11 cellular contexts compared by ENCODE assay signal in genomic region chr18:58716046-58716766, GRCh38. TPM values are rescaled to one million over a fixed set of nuclear protein-coding genes. Genes with fewer than 3 reads are reported as not detected.
A peak's percentile ranks its signal among the peaks of the same experiment; 100 is the strongest.
DNase-seq lines count a peak whose midpoint lies in the region; ATAC-seq and TF ChIP-seq lines count a peak whose summit lies in the region.
"Had no signal": no experiment of that assay in that cellular context is flagged by ENCODE, and none has a peak within 500 bp of the region (broad histone marks: within the 10 kb centered on the region; RNA-seq: fewer than 3 reads in every experiment).

No MANE protein-coding gene starts in this region.

- no peaks in the 10 kb centered on the region for H3F3A ChIP-seq in neural progenitor cell (ENCODE audit: low read depth)

- H3K27ac ChIP-seq in neural progenitor cell: no peak overlapping the region

- H3K9me3 Mint-ChIP-seq in Caco-2 (ENCODE audit: unreplicated experiment) (no peaks in the 10 kb centered on the region), neural progenitor cell (no peaks in the 10 kb centered on the region)
- H3K9me3 Mint-ChIP-seq: GM23338 had no signal

- H3K4me2 ChIP-seq in neural progenitor cell: no peak overlapping the region
- H3K4me2 ChIP-seq: GM23338 had no signal

- H3K36me3 ChIP-seq in Caco-2 (ENCODE audit: control insufficient read depth, insufficient read depth, low read length) (no peaks in the 10 kb centered on the region), neural progenitor cell (no peaks in the 10 kb centered on the region)

- CTCF ChIA-PET in Caco-2 (lab: Charles Lee): interaction anchor here (0.6 kb wide), 1 partner anchor 14 kb away, joined by 9 read pairs; no protein-coding TSS in a partner anchor

- intact Hi-C loops in Caco-2 (cut with micrococcal nuclease; ENCODE audit: unreplicated experiment): no loop called here

- H3K4me1 ChIP-seq in Caco-2 (no peaks in the 10 kb centered on the region), neural progenitor cell (no peaks in the 10 kb centered on the region)

- H3K27me3 ChIP-seq in Caco-2 (replicated peaks; ENCODE audit: control insufficient read depth, insufficient read depth, low read length) (no peaks in the 10 kb centered on the region), neural progenitor cell (no peaks in the 10 kb centered on the region)

- H3K27me3 Mint-ChIP-seq in Caco-2 (ENCODE audit: insufficient read depth, unreplicated experiment) (no peaks in the 10 kb centered on the region), neural progenitor cell (ENCODE audit: insufficient read depth, low read depth) (peaks cover under 1% of the 10 kb centered on the region)

- no peak overlapping the region for H3K9ac ChIP-seq in neural progenitor cell

- BruUV-seq in Caco-2 (replicated peaks; lab: Mats Ljungman, UMichigan): no TSS peak

- H2AFZ ChIP-seq in neural progenitor cell (replicated peaks): no peak overlapping the region
- H2AFZ ChIP-seq: GM23338 had no signal

- ATAC-seq in GM19043 (IDR thresholded peaks at IDR 0.05; ENCODE audit: low read depth, unreplicated experiment): peak; percentile 84
- ATAC-seq in GM21360 (IDR thresholded peaks at IDR 0.05; ENCODE audit: unreplicated experiment): no peak
- ATAC-seq: GM23338 had no signal

- no peaks in the 10 kb centered on the region for H3K9me3 ChIP-seq in Caco-2
- H3K9me3 ChIP-seq in neural progenitor cell (ENCODE audit: low read depth): no peaks in the 10 kb centered on the region

- H4K20me1 ChIP-seq in neural progenitor cell (ENCODE audit: low read depth): no peaks in the 10 kb centered on the region

- H3K4me3 ChIP-seq in Caco-2 (ENCODE audit: low read depth, low read length) (no peak overlapping the region), choroid plexus epithelial cell (ENCODE audit: low read depth, low read length) (no peak overlapping the region), neural progenitor cell (no peak overlapping the region)
- H3K4me3 ChIP-seq: GM23338 had no signal

- no peaks in the 10 kb centered on the region for H3K4me1 Mint-ChIP-seq in Caco-2 (ENCODE audit: low read depth, unreplicated experiment)
- H3K4me1 Mint-ChIP-seq in neural progenitor cell: peaks cover 4% of the 10 kb centered on the region

- H3K4me3 Mint-ChIP-seq in Caco-2 (ENCODE audit: unreplicated experiment): no peak overlapping the region
- no peak overlapping the region for H3K4me3 Mint-ChIP-seq in neural progenitor cell
- H3K4me3 Mint-ChIP-seq: GM23338 had no signal

- H3K27ac Mint-ChIP-seq in Caco-2 (ENCODE audit: unreplicated experiment) (peak overlapping the region; percentile 33), neural progenitor cell (no peak overlapping the region)
- H3K27ac Mint-ChIP-seq: GM23338 had no signal

- H3K36me3 Mint-ChIP-seq in Caco-2 (ENCODE audit: insufficient read depth, unreplicated experiment) (peaks cover 11% of the 10 kb centered on the region), neural progenitor cell (peaks cover 22% of the 10 kb centered on the region)

- no peaks in the 10 kb centered on the region for H3K79me2 ChIP-seq in neural progenitor cell (ENCODE audit: low read depth)

- no peak for DNase-seq in Caco-2
- peak; percentile 20 for DNase-seq in KBM-7
- peak; percentile 21 for DNase-seq in choroid plexus epithelial cell (ENCODE audit: low read depth)
- no peak for DNase-seq in NCI-H524 treated with DMSO at 0.1 percent for 48 hours (lab: John Stamatoyannopoulos, UW)
- DNase-seq in neural progenitor cell (ENCODE audit: low spot score): no peak
- DNase-seq in activated CD4-positive, CD25-positive, alpha-beta regulatory T cell (lab: John Stamatoyannopoulos, UW): no peak
- DNase-seq: DMS 273 treated with DMSO at 0.1 percent for 48 hours, KG1 had no signal

- POLR2A ChIA-PET in Caco-2 (lab: Charles Lee): no interaction called here

- TF ChIP-seq CTCF in Caco-2 (IDR thresholded peaks at IDR 0.05; ENCODE audit: insufficient read depth in 1 of 2, low read depth in 1 of 2, low read length in 1 of 2, severe bottlenecking in 1 of 2, unreplicated experiment in 1 of 2) (no peak), choroid plexus epithelial cell (conservative IDR thresholded peaks at IDR 0.05; ENCODE audit: low read depth, low read length) (no peak), neural progenitor cell (IDR thresholded peaks at IDR 0.05) (no peak)

- in situ Hi-C loops in KBM-7 (cut with MboI; ENCODE audit: low pct_unique_long_range_greater_than_20kb, low sequenced_read_pairs): no loop called here

RNA-seq across cellular contexts. Expression of gene MALT1, which starts 44.9 kb away (rescaled TPM):
- total RNA-seq in Caco-2 (2022) (19.3 and 22.6 TPM in 2 replicates), neural progenitor cell (ENCODE audit: low replicate concordance) (24.4 and 28.4 TPM in 2 replicates)

Comparison
In these comparisons a context has a peak if more than half of its experiments do, and no peak if none do; other contexts are left out.
1. DNase-seq: peak in KBM-7 (single experiment) and choroid plexus epithelial cell (single experiment); none in Caco-2 (0 of 2), NCI-H524 treated with DMSO at 0.1 percent for 48 hours (single experiment), neural progenitor cell (single experiment) and activated CD4-positive, CD25-positive, alpha-beta regulatory T cell (0 of 4).